13 cellular contexts compared by ENCODE assay signal in the genomic region with DNA sequence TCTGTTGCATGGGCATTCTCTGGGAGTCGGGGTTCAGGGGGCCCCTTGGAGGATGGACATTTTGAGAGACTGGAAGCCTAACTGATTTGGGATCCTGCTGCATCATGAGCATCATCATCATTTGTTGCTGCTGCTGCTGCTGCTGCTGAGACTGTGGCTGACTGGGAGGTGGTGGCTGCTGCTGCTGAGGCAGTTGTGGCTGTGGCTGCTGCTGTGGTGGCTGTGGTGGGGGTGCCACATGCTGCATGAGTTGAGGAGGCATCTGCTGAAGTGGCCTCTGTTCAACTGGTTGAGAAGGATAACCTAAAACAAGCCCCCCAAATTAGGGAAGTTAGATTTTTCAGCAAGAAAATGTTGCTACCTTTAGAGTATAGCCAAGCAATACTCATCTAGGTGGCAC.
"Had no signal": no experiment of that assay in that cellular context is flagged by ENCODE, and none has a peak within 500 bp of the region (broad histone marks: within the 10 kb centered on the region; RNA-seq: fewer than 3 reads in every experiment).

No MANE protein-coding gene starts in this region.

- ATAC-seq: esophagus mucosa; gastrocnemius medialis; heart right ventricle; naive thymus-derived CD8-positive, alpha-beta T cell; upper lobe of right lung had no signal

- H3K9me3 Mint-ChIP-seq: naive thymus-derived CD8-positive, alpha-beta T cell had no signal

- H3K4me3 Mint-ChIP-seq: naive thymus-derived CD8-positive, alpha-beta T cell had no signal

- H3K27me3 Mint-ChIP-seq: naive thymus-derived CD8-positive, alpha-beta T cell had no signal

- DNase-seq: effector memory CD4-positive, alpha-beta T cell; gastrocnemius medialis; heart right ventricle; hypothalamus; kidney glomerular epithelial cell; naive thymus-derived CD8-positive, alpha-beta T cell; posterior cingulate gyrus; sigmoid colon; stimulated activated CD4-positive, alpha-beta T cell treated with anti-CD3 and anti-CD28 coated beads, Interleukin-2, amount 100 ng/mL, for 24 hours; stimulated activated CD4-positive, alpha-beta T cell treated with anti-CD3 and anti-CD28 coated beads, Interleukin-4, amount 100 ng/mL, for 4 hours; stimulated activated naive CD4-positive, alpha-beta T cell treated with Interleukin-2 at 50 U/mL for 16 hours; upper lobe of right lung had no signal
